Comparison of ENCODE assay signal across 25 cellular contexts in genomic region chr17:77872199-77872598, GRCh38.
DNase-seq lines count a peak whose midpoint lies in the region; ATAC-seq and TF ChIP-seq lines count a peak whose summit lies in the region.
"Had no signal": no experiment of that assay in that cellular context is flagged by ENCODE, and none has a peak within 500 bp of the region (broad histone marks: within the 10 kb centered on the region; RNA-seq: fewer than 3 reads in every experiment).

No MANE protein-coding gene starts in this region.

- H3K4me1 ChIP-seq in naive thymus-derived CD4-positive, alpha-beta T cell (ENCODE audit: control insufficient read depth in 2 of 2, insufficient read depth in 2 of 2, low read length in 2 of 2): peaks cover 29 to 71% of the 10 kb centered on the region in 2 donors
- H3K4me1 ChIP-seq: foreskin keratinocyte had no signal

- ATAC-seq in CD4-positive, alpha-beta T cell (ENCODE audit: poor library complexity): peak; percentile 69
- peak; percentile 38 for ATAC-seq in naive thymus-derived CD4-positive, alpha-beta T cell
- no peak for ATAC-seq in GM18519 (IDR thresholded peaks at IDR 0.05; ENCODE audit: low FRiP score, unreplicated experiment)
- ATAC-seq: activated T-cell treated with anti-CD3 and anti-CD28 coated beads, Interleukin-2, amount 50 U/mL, for 4 hours; foreskin keratinocyte; HepG2 had no signal

- H3K27ac Mint-ChIP-seq in activated CD4-positive, alpha-beta T cell treated with anti-CD3 and anti-CD28 coated beads, Interleukin-2, amount 10 ng/mL, durations not matched to agents 24 days and 14 days: peak overlapping the region; percentile 17
- peak overlapping the region; percentile 72 for H3K27ac Mint-ChIP-seq in CD4-positive, alpha-beta T cell
- no peak overlapping the region for H3K27ac Mint-ChIP-seq in activated CD4-positive, alpha-beta memory T cell treated with anti-CD3 and anti-CD28 coated beads, Interleukin-2, amount 10 ng/mL, durations not matched to agents 7 days and 5 days
- peak overlapping the region in 8 of 9 donors; percentile 60 to 95 (median 84) for H3K27ac Mint-ChIP-seq in naive thymus-derived CD4-positive, alpha-beta T cell
- H3K27ac Mint-ChIP-seq: HFFc6 had no signal

- intact Hi-C loops in activated CD4-positive, alpha-beta T cell treated with anti-CD3 and anti-CD28 coated beads, Interleukin-2, amount 10 ng/mL, durations not matched to agents 24 days and 14 days (cut with micrococcal nuclease): no loop called here
- intact Hi-C loops in CD4-positive, alpha-beta T cell (cut with DNase I, micrococcal nuclease): no loop called here
- intact Hi-C loops in naive thymus-derived CD4-positive, alpha-beta T cell (cut with micrococcal nuclease): loop anchor here in 1 of 2 donors (1.0 kb wide), 2 partner anchors 10 to 16 kb away; no protein-coding TSS in a partner anchor

- H3K36me3 Mint-ChIP-seq in activated CD4-positive, alpha-beta T cell treated with anti-CD3 and anti-CD28 coated beads, Interleukin-2, amount 10 ng/mL, durations not matched to agents 24 days and 14 days (ENCODE audit: low read depth): peaks cover 11% of the 10 kb centered on the region
- no peaks in the 10 kb centered on the region for H3K36me3 Mint-ChIP-seq in CD4-positive, alpha-beta T cell (ENCODE audit: low read depth)
- H3K36me3 Mint-ChIP-seq in activated CD4-positive, alpha-beta memory T cell treated with anti-CD3 and anti-CD28 coated beads, Interleukin-2, amount 10 ng/mL, durations not matched to agents 7 days and 5 days (ENCODE audit: low read depth): peaks cover 13% of the 10 kb centered on the region
- H3K36me3 Mint-ChIP-seq in naive thymus-derived CD4-positive, alpha-beta T cell: peaks cover 0 to 18% (median 0%) of the 10 kb centered on the region in 5 donors

- CTCF ChIA-PET in CD4-positive, alpha-beta T cell (lab: Charles Lee): no interaction called here
- CTCF ChIA-PET in activated CD4-positive, alpha-beta memory T cell treated with anti-CD3 and anti-CD28 coated beads, Interleukin-2, amount 10 ng/mL, durations not matched to agents 7 days and 5 days (lab: Charles Lee): interaction anchor here (1.1 kb wide), 1 partner anchor 28 kb away, joined by 3 read pairs; no protein-coding TSS in a partner anchor
- CTCF ChIA-PET in naive thymus-derived CD4-positive, alpha-beta T cell (lab: Charles Lee): interaction anchor here (1.2 kb wide), 1 partner anchor 10 kb away, joined by 4 read pairs; no protein-coding TSS in a partner anchor

- no peaks in the 10 kb centered on the region for H3K27me3 ChIP-seq in CD4-positive, alpha-beta T cell (ENCODE audit: control insufficient read depth, insufficient read depth, low read length)
- no peaks in the 10 kb centered on the region for H3K27me3 ChIP-seq in naive thymus-derived CD4-positive, alpha-beta T cell (ENCODE audit: control insufficient read depth in 2 of 2, insufficient read depth in 2 of 2, low read length in 2 of 2)
- H3K27me3 ChIP-seq: BE2C, foreskin keratinocyte, MG63 had no signal

- no peaks in the 10 kb centered on the region for H3K9me3 ChIP-seq in CD4-positive, alpha-beta T cell (ENCODE audit: control insufficient read depth, low read length)
- H3K9me3 ChIP-seq in naive thymus-derived CD4-positive, alpha-beta T cell (ENCODE audit: control insufficient read depth in 2 of 3, low read length in 3 of 3): no peaks in the 10 kb centered on the region

- no peak overlapping the region for H3K4me3 Mint-ChIP-seq in activated CD4-positive, alpha-beta T cell treated with anti-CD3 and anti-CD28 coated beads, Interleukin-2, amount 10 ng/mL, durations not matched to agents 24 days and 14 days
- peak overlapping the region; percentile 74 for H3K4me3 Mint-ChIP-seq in CD4-positive, alpha-beta T cell
- H3K4me3 Mint-ChIP-seq in activated CD4-positive, alpha-beta memory T cell treated with anti-CD3 and anti-CD28 coated beads, Interleukin-2, amount 10 ng/mL, durations not matched to agents 7 days and 5 days: no peak overlapping the region
- peak overlapping the region; percentile 46 to 82 (median 72) for H3K4me3 Mint-ChIP-seq in naive thymus-derived CD4-positive, alpha-beta T cell
- H3K4me3 Mint-ChIP-seq: activated T-cell treated with anti-CD3 and anti-CD28 coated beads, Interleukin-2, amount 50 U/mL, for 4 hours; HFFc6 had no signal

- H3K27ac ChIP-seq in CD4-positive, alpha-beta T cell (ENCODE audit: low read depth, low read length): no peak overlapping the region
- H3K27ac ChIP-seq in naive thymus-derived CD4-positive, alpha-beta T cell (ENCODE audit: low read depth, low read length): peak overlapping the region; percentile 27
- H3K27ac ChIP-seq: foreskin keratinocyte, RWPE1 had no signal

- DNase-seq in activated CD4-positive, alpha-beta T cell treated with anti-CD3 and anti-CD28 coated beads, Interleukin-2, amount 10 ng/mL, durations not matched to agents 24 days and 14 days: no peak
- DNase-seq in activated CD4-positive, alpha-beta T cell treated with anti-CD3 and anti-CD28 coated beads, Interleukin-2, amount 50 U/mL, for 48 hours: no peak
- peak in 5 of 10 experiments; percentile 18 to 45 (median 27) for DNase-seq in CD4-positive, alpha-beta T cell
- peak; percentile 26 for DNase-seq in activated CD4-positive, alpha-beta memory T cell treated with anti-CD3 and anti-CD28 coated beads, Interleukin-2, amount 10 ng/mL, durations not matched to agents 7 days and 5 days
- DNase-seq in naive thymus-derived CD4-positive, alpha-beta T cell: peak in 6 of 9 donors; percentile 40 to 63 (median 52)
- DNase-seq in GM13976 (ENCODE audit: low spot score) (no peak), KG1 (lab: John Stamatoyannopoulos, UW) (no peak)
- DNase-seq: activated CD4-positive, alpha-beta T cell treated with anti-CD3 and anti-CD28 coated beads, Interleukin-2, amount 50 U/mL, for 4 hours; activated T-cell treated with anti-CD3 and anti-CD28 coated beads, Interleukin-2, amount 50 U/mL, for 4 hours; BE2C; caudate nucleus; erythroblast; foreskin keratinocyte; HFFc6; hippocampal formation; islet precursor cell; MG63; NCI-H1417 treated with DMSO at 0.1 percent for 48 hours; NCI-H526; retina; stimulated activated CD4-positive, alpha-beta T cell treated with anti-CD3 and anti-CD28 coated beads, Interleukin-4, amount 100 ng/mL, for 24 hours had no signal

- POLR2A ChIA-PET in CD4-positive, alpha-beta T cell (lab: Charles Lee): interaction anchor here (1.3 to 1.8 kb wide), 3 partner anchors 9 to 86 kb away, joined by 6 to 12 read pairs (median 8); partner anchors contain the start of gene TNRC6C
- POLR2A ChIA-PET in activated CD4-positive, alpha-beta memory T cell treated with anti-CD3 and anti-CD28 coated beads, Interleukin-2, amount 10 ng/mL, durations not matched to agents 7 days and 5 days (lab: Charles Lee): interaction anchor here (0.9 kb wide), 1 partner anchor 10 kb away, joined by 3 read pairs; no protein-coding TSS in a partner anchor
- POLR2A ChIA-PET in naive thymus-derived CD4-positive, alpha-beta T cell (lab: Charles Lee): interaction anchor here (0.6 to 1.9 kb wide), 5 partner anchors 12 to 697 kb away, joined by 3 to 6 read pairs (median 4); partner anchors contain the start of gene TNRC6C

- H3K4me1 Mint-ChIP-seq in activated CD4-positive, alpha-beta T cell treated with anti-CD3 and anti-CD28 coated beads, Interleukin-2, amount 10 ng/mL, durations not matched to agents 24 days and 14 days: peaks cover 28% of the 10 kb centered on the region
- peaks cover 66% of the 10 kb centered on the region for H3K4me1 Mint-ChIP-seq in CD4-positive, alpha-beta T cell (ENCODE audit: low read depth)
- H3K4me1 Mint-ChIP-seq in activated CD4-positive, alpha-beta memory T cell treated with anti-CD3 and anti-CD28 coated beads, Interleukin-2, amount 10 ng/mL, durations not matched to agents 7 days and 5 days: peaks cover 36% of the 10 kb centered on the region
- H3K4me1 Mint-ChIP-seq in naive thymus-derived CD4-positive, alpha-beta T cell: peaks cover 40 to 81% (median 74%) of the 10 kb centered on the region in 7 donors

- TF ChIP-seq CTCF in CD4-positive, alpha-beta T cell (IDR thresholded peaks at IDR 0.05): no peak
- TF ChIP-seq CTCF in GM13976 (IDR thresholded peaks at IDR 0.05; ENCODE audit: borderline replicate concordance, control extremely low read depth, extremely low read depth, insufficient read depth, missing control alignments): no peak

- in situ Hi-C loops in GM13976 (cut with MboI; ENCODE audit: low sequenced_read_pairs, unreplicated experiment): no loop called here

- H3K4me3 ChIP-seq in naive thymus-derived CD4-positive, alpha-beta T cell (ENCODE audit: low read length): peak overlapping the region; percentile 8
- H3K4me3 ChIP-seq: lung, MG63 had no signal

- H3K27me3 Mint-ChIP-seq in activated CD4-positive, alpha-beta T cell treated with anti-CD3 and anti-CD28 coated beads, Interleukin-2, amount 10 ng/mL, durations not matched to agents 24 days and 14 days: peaks cover 23% of the 10 kb centered on the region
- H3K27me3 Mint-ChIP-seq in CD4-positive, alpha-beta T cell: no peaks in the 10 kb centered on the region
- peaks cover 18% of the 10 kb centered on the region for H3K27me3 Mint-ChIP-seq in activated CD4-positive, alpha-beta memory T cell treated with anti-CD3 and anti-CD28 coated beads, Interleukin-2, amount 10 ng/mL, durations not matched to agents 7 days and 5 days
- peaks cover 0 to 33% (median 0%) of the 10 kb centered on the region in 5 donors for H3K27me3 Mint-ChIP-seq in naive thymus-derived CD4-positive, alpha-beta T cell

- peaks cover 12% of the 10 kb centered on the region for H3K9me3 Mint-ChIP-seq in activated CD4-positive, alpha-beta T cell treated with anti-CD3 and anti-CD28 coated beads, Interleukin-2, amount 10 ng/mL, durations not matched to agents 24 days and 14 days
- H3K9me3 Mint-ChIP-seq in CD4-positive, alpha-beta T cell: no peaks in the 10 kb centered on the region
- peaks cover 15% of the 10 kb centered on the region for H3K9me3 Mint-ChIP-seq in activated CD4-positive, alpha-beta memory T cell treated with anti-CD3 and anti-CD28 coated beads, Interleukin-2, amount 10 ng/mL, durations not matched to agents 7 days and 5 days
- peaks cover 0 to 14% (median 0%) of the 10 kb centered on the region in 11 donors for H3K9me3 Mint-ChIP-seq in naive thymus-derived CD4-positive, alpha-beta T cell

- no peaks in the 10 kb centered on the region for H3K36me3 ChIP-seq in naive thymus-derived CD4-positive, alpha-beta T cell (ENCODE audit: control insufficient read depth in 2 of 3, insufficient read depth in 3 of 3, low read length in 3 of 3)
- H3K36me3 ChIP-seq: BE2C, MG63 had no signal

Comparison
In these comparisons a context has a peak if more than half of its experiments do, and no peak if none do; other contexts are left out.
1. DNase-seq: peak in activated CD4-positive, alpha-beta memory T cell treated with anti-CD3 and anti-CD28 coated beads, Interleukin-2, amount 10 ng/mL, durations not matched to agents 7 days and 5 days (single experiment) and naive thymus-derived CD4-positive, alpha-beta T cell (6 of 9); none in activated CD4-positive, alpha-beta T cell treated with anti-CD3 and anti-CD28 coated beads, Interleukin-2, amount 10 ng/mL, durations not matched to agents 24 days and 14 days (single experiment), activated CD4-positive, alpha-beta T cell treated with anti-CD3 and anti-CD28 coated beads, Interleukin-2, amount 50 U/mL, for 48 hours (0 of 2), GM13976 (single experiment) and KG1 (single experiment).
2. H3K4me3 Mint-ChIP-seq: peak in CD4-positive, alpha-beta T cell (single experiment) and naive thymus-derived CD4-positive, alpha-beta T cell (10 of 10); none in activated CD4-positive, alpha-beta T cell treated with anti-CD3 and anti-CD28 coated beads, Interleukin-2, amount 10 ng/mL, durations not matched to agents 24 days and 14 days (single experiment) and activated CD4-positive, alpha-beta memory T cell treated with anti-CD3 and anti-CD28 coated beads, Interleukin-2, amount 10 ng/mL, durations not matched to agents 7 days and 5 days (single experiment).